Comparison of ENCODE assay signal across 17 cellular contexts in genomic region chr9:136229096-136230065, GRCh38. TPM values are rescaled to one million over a fixed set of nuclear protein-coding genes. Genes with fewer than 3 reads are reported as not detected.
A peak's percentile ranks its signal among the peaks of the same experiment; 100 is the strongest.
DNase-seq lines count a peak whose midpoint lies in the region; ATAC-seq and TF ChIP-seq lines count a peak whose summit lies in the region.
"Had no signal": no experiment of that assay in that cellular context is flagged by ENCODE, and none has a peak within 500 bp of the region (broad histone marks: within the 10 kb centered on the region; RNA-seq: fewer than 3 reads in every experiment).

No MANE protein-coding gene starts in this region.

- peak overlapping the region; percentile 99 for H3K27ac ChIP-seq in OCI-LY1 (ENCODE audit: low read depth, low read length, poor library complexity, severe bottlenecking)
- no peak overlapping the region for H3K27ac ChIP-seq in CD8-positive, alpha-beta T cell (ENCODE audit: low read depth, low read length)
- H3K27ac ChIP-seq: Peyer's patch had no signal

- peaks cover 39% of the 10 kb centered on the region for H3K36me3 ChIP-seq in OCI-LY1 (ENCODE audit: insufficient read depth, low read length)
- H3K36me3 ChIP-seq in CD8-positive, alpha-beta T cell (ENCODE audit: insufficient read depth, low read length), result peaks cover 4% of the 10 kb centered on the region

- H3K4me2 ChIP-seq in OCI-LY1 (ENCODE audit: low read length), result peak overlapping the region; percentile 17

- intact Hi-C loops in activated naive CD4-positive, alpha-beta T cell treated with anti-CD3 and anti-CD28 coated beads for 36 hours (cut with micrococcal nuclease), result loop anchor here (5.0 kb wide), 1 partner anchor 57 kb away; no protein-coding TSS in a partner anchor
- intact Hi-C loops in CD8-positive, alpha-beta T cell (cut with DNase I, micrococcal nuclease), result loop anchor here in 1 of 2 experiments (5.0 kb wide), 1 partner anchor 137 kb away; no protein-coding TSS in a partner anchor

- no peaks in the 10 kb centered on the region for H3K9me2 ChIP-seq in OCI-LY1 (ENCODE audit: low read depth, low read length)

- no peaks in the 10 kb centered on the region for H4K20me1 ChIP-seq in OCI-LY1 (ENCODE audit: insufficient read depth, low read length)

- H3K4me1 Mint-ChIP-seq in activated naive CD4-positive, alpha-beta T cell treated with anti-CD3 and anti-CD28 coated beads, Interleukin-2, amount 10 ng/mL, durations not matched to agents 7 days and 5 days, result peaks cover 31% of the 10 kb centered on the region
- peaks cover 35% of the 10 kb centered on the region for H3K4me1 Mint-ChIP-seq in activated naive CD4-positive, alpha-beta T cell treated with anti-CD3 and anti-CD28 coated beads for 36 hours (ENCODE audit: low read depth)
- H3K4me1 Mint-ChIP-seq in stimulated activated naive B cell treated with anti-CD40 and anti-IgM and Interleukin-4, amounts not matched to agents 10 μg/mL and 1 μg/mL and 100 μg/mL, for 72 hours, result peaks cover 66 to 97% of the 10 kb centered on the region in 2 donors
- peaks cover 24% of the 10 kb centered on the region for H3K4me1 Mint-ChIP-seq in CD8-positive, alpha-beta T cell (ENCODE audit: low read depth)

- POLR2A ChIA-PET in CD8-positive, alpha-beta T cell (lab: Charles Lee), result no interaction called here

- no peaks in the 10 kb centered on the region for H3K27me3 Mint-ChIP-seq in activated naive CD4-positive, alpha-beta T cell treated with anti-CD3 and anti-CD28 coated beads, Interleukin-2, amount 10 ng/mL, durations not matched to agents 7 days and 5 days
- no peaks in the 10 kb centered on the region for H3K27me3 Mint-ChIP-seq in activated naive CD4-positive, alpha-beta T cell treated with anti-CD3 and anti-CD28 coated beads for 36 hours (ENCODE audit: low read depth)
- H3K27me3 Mint-ChIP-seq in stimulated activated naive B cell treated with anti-CD40 and anti-IgM and Interleukin-4, amounts not matched to agents 10 μg/mL and 1 μg/mL and 100 μg/mL, for 72 hours, result no peaks in the 10 kb centered on the region
- no peaks in the 10 kb centered on the region for H3K27me3 Mint-ChIP-seq in CD8-positive, alpha-beta T cell (ENCODE audit: low read depth)
- H3K27me3 Mint-ChIP-seq: stimulated activated naive CD8-positive, alpha-beta T cell treated with anti-CD3 and anti-CD28 coated beads, Interleukin-15, amount 100 ng/mL, for 72 hours had no signal

- H3K9me3 ChIP-seq in OCI-LY1 (ENCODE audit: low read length), result no peaks in the 10 kb centered on the region
- H3K9me3 ChIP-seq in CD8-positive, alpha-beta T cell (ENCODE audit: low read length), result no peaks in the 10 kb centered on the region
- H3K9me3 ChIP-seq: Peyer's patch had no signal

- peak overlapping the region; percentile 24 for H3K27ac Mint-ChIP-seq in activated naive CD4-positive, alpha-beta T cell treated with anti-CD3 and anti-CD28 coated beads, Interleukin-2, amount 10 ng/mL, durations not matched to agents 7 days and 5 days
- H3K27ac Mint-ChIP-seq in activated naive CD4-positive, alpha-beta T cell treated with anti-CD3 and anti-CD28 coated beads for 36 hours, result no peak overlapping the region
- H3K27ac Mint-ChIP-seq in stimulated activated naive B cell treated with anti-CD40 and anti-IgM and Interleukin-4, amounts not matched to agents 10 μg/mL and 1 μg/mL and 100 μg/mL, for 72 hours, result peak overlapping the region; percentile 0
- H3K27ac Mint-ChIP-seq in CD8-positive, alpha-beta T cell, result no peak overlapping the region

- peak overlapping the region; percentile 9 for H3K4me3 ChIP-seq in OCI-LY1 (ENCODE audit: low read depth, low read length, poor library complexity, severe bottlenecking)
- H3K4me3 ChIP-seq in CD8-positive, alpha-beta T cell (ENCODE audit: low read depth, low read length), result no peak overlapping the region
- H3K4me3 ChIP-seq: Peyer's patch had no signal

- CTCF ChIA-PET in activated naive CD4-positive, alpha-beta T cell treated with anti-CD3 and anti-CD28 coated beads, Interleukin-2, amount 10 ng/mL, durations not matched to agents 7 days and 5 days (lab: Charles Lee), result no interaction called here
- CTCF ChIA-PET in activated naive CD4-positive, alpha-beta T cell treated with anti-CD3 and anti-CD28 coated beads for 36 hours (lab: Charles Lee), result interaction anchor here (0.7 kb wide), 1 partner anchor 747 kb away, joined by 3 read pairs; no protein-coding TSS in a partner anchor
- CTCF ChIA-PET in CD8-positive, alpha-beta T cell (lab: Charles Lee), result no interaction called here

- DNase-seq in activated naive CD4-positive, alpha-beta T cell treated with anti-CD3 and anti-CD28 coated beads, Interleukin-2, amount 10 ng/mL, durations not matched to agents 7 days and 5 days, result no peak
- no peak for DNase-seq in activated naive CD4-positive, alpha-beta T cell treated with anti-CD3 and anti-CD28 coated beads for 36 hours
- DNase-seq in T47D (ENCODE audit: low read depth in 1 of 2, low spot score in 1 of 2), result peak; percentile 74 to 82
- DNase-seq in stimulated activated naive B cell treated with anti-CD40 and anti-IgM and Interleukin-4, amounts not matched to agents 10 μg/mL and 1 μg/mL and 100 μg/mL, for 72 hours, result no peak
- DNase-seq in superior temporal gyrus (ENCODE audit: extremely low spot score), result no peak
- no peak for DNase-seq in CD8-positive, alpha-beta T cell
- DNase-seq: activated effector memory CD4-positive, alpha-beta T cell treated with Interleukin-2 at 50 U/mL for 16 hours; left colon; NCI-H1048; NCI-H69; Peyer's patch; stimulated activated naive CD8-positive, alpha-beta T cell treated with anti-CD3 and anti-CD28 coated beads, Interleukin-15, amount 100 ng/mL, for 72 hours had no signal

- H3K9ac ChIP-seq in OCI-LY1 (ENCODE audit: low read length), result peak overlapping the region; percentile 43

- no peak for TF ChIP-seq CTCF in OCI-LY1 (IDR thresholded peaks at IDR 0.05; ENCODE audit: low read length)
- no peak for TF ChIP-seq CTCF in CD8-positive, alpha-beta T cell (IDR thresholded peaks at IDR 0.05)

- H3K27me3 ChIP-seq in OCI-LY1 (ENCODE audit: insufficient read depth, low read length), result no peaks in the 10 kb centered on the region
- no peaks in the 10 kb centered on the region for H3K27me3 ChIP-seq in CD8-positive, alpha-beta T cell (ENCODE audit: insufficient read depth, low read length)
- H3K27me3 ChIP-seq: Peyer's patch had no signal

- H3K79me2 ChIP-seq in OCI-LY1 (ENCODE audit: insufficient read depth, low read length), result peaks cover 3% of the 10 kb centered on the region; the same call in 1 of the 2 replicates

- no peaks in the 10 kb centered on the region for H3K9me3 Mint-ChIP-seq in activated naive CD4-positive, alpha-beta T cell treated with anti-CD3 and anti-CD28 coated beads, Interleukin-2, amount 10 ng/mL, durations not matched to agents 7 days and 5 days
- H3K9me3 Mint-ChIP-seq in activated naive CD4-positive, alpha-beta T cell treated with anti-CD3 and anti-CD28 coated beads for 36 hours, result no peaks in the 10 kb centered on the region
- H3K9me3 Mint-ChIP-seq in stimulated activated naive B cell treated with anti-CD40 and anti-IgM and Interleukin-4, amounts not matched to agents 10 μg/mL and 1 μg/mL and 100 μg/mL, for 72 hours, result peaks cover 0 to 1% of the 10 kb centered on the region in 2 donors
- H3K9me3 Mint-ChIP-seq in CD8-positive, alpha-beta T cell, result no peaks in the 10 kb centered on the region
- H3K9me3 Mint-ChIP-seq: stimulated activated naive CD8-positive, alpha-beta T cell treated with anti-CD3 and anti-CD28 coated beads, Interleukin-15, amount 100 ng/mL, for 72 hours had no signal

- H2AFZ ChIP-seq in OCI-LY1 (ENCODE audit: low read length), result no peak overlapping the region

- peaks cover 4% of the 10 kb centered on the region for H3K36me3 Mint-ChIP-seq in activated naive CD4-positive, alpha-beta T cell treated with anti-CD3 and anti-CD28 coated beads, Interleukin-2, amount 10 ng/mL, durations not matched to agents 7 days and 5 days
- H3K36me3 Mint-ChIP-seq in activated naive CD4-positive, alpha-beta T cell treated with anti-CD3 and anti-CD28 coated beads for 36 hours (ENCODE audit: low read depth), result peaks cover 12% of the 10 kb centered on the region
- H3K36me3 Mint-ChIP-seq in stimulated activated naive B cell treated with anti-CD40 and anti-IgM and Interleukin-4, amounts not matched to agents 10 μg/mL and 1 μg/mL and 100 μg/mL, for 72 hours, result peaks cover 47 to 66% of the 10 kb centered on the region in 2 donors
- H3K36me3 Mint-ChIP-seq in CD8-positive, alpha-beta T cell, result peaks cover 44% of the 10 kb centered on the region

- ATAC-seq in stimulated activated naive B cell treated with anti-CD40 and anti-IgM and Interleukin-4, amounts not matched to agents 10 μg/mL and 1 μg/mL and 100 μg/mL, for 72 hours (replicated peaks), result no peak
- ATAC-seq in GM18511 (IDR thresholded peaks at IDR 0.05; ENCODE audit: unreplicated experiment), result no peak
- no peak for ATAC-seq in CD8-positive, alpha-beta T cell
- ATAC-seq: left colon; stimulated activated naive CD8-positive, alpha-beta T cell treated with anti-CD3 and anti-CD28 coated beads, Interleukin-15, amount 100 ng/mL, for 72 hours had no signal

- peaks cover 7% of the 10 kb centered on the region; the same call in 1 of the 2 replicates for H3F3A ChIP-seq in OCI-LY1 (ENCODE audit: insufficient read depth, low read length)

- H3K4me3 Mint-ChIP-seq in activated naive CD4-positive, alpha-beta T cell treated with anti-CD3 and anti-CD28 coated beads, Interleukin-2, amount 10 ng/mL, durations not matched to agents 7 days and 5 days, result no peak overlapping the region
- no peak overlapping the region for H3K4me3 Mint-ChIP-seq in activated naive CD4-positive, alpha-beta T cell treated with anti-CD3 and anti-CD28 coated beads for 36 hours
- H3K4me3 Mint-ChIP-seq in stimulated activated naive B cell treated with anti-CD40 and anti-IgM and Interleukin-4, amounts not matched to agents 10 μg/mL and 1 μg/mL and 100 μg/mL, for 72 hours, result no peak overlapping the region
- H3K4me3 Mint-ChIP-seq in CD8-positive, alpha-beta T cell, result no peak overlapping the region
- H3K4me3 Mint-ChIP-seq: stimulated activated naive CD8-positive, alpha-beta T cell treated with anti-CD3 and anti-CD28 coated beads, Interleukin-15, amount 100 ng/mL, for 72 hours had no signal

- peaks cover 71% of the 10 kb centered on the region for H3K4me1 ChIP-seq in OCI-LY1 (ENCODE audit: insufficient read depth, low read length, severe bottlenecking)
- no peaks in the 10 kb centered on the region for H3K4me1 ChIP-seq in CD8-positive, alpha-beta T cell (ENCODE audit: insufficient read depth, low read length)

- in situ Hi-C loops in T47D (cut with HindIII; ENCODE audit: low pct_unique_long_range_greater_than_20kb, low sequenced_read_pairs), result no loop called here

RNA-seq across cellular contexts. Expression of gene QSOX2, which starts 16.2 kb away (rescaled TPM):
- 10 to 100 TPM; 17.7 to 18.0 TPM for total RNA-seq in activated naive CD4-positive, alpha-beta T cell treated with anti-CD3 and anti-CD28 coated beads for 36 hours
- total RNA-seq in CD8-positive, alpha-beta T cell, result 10 to 100 TPM; 13.8 to 14.2 TPM

RNA-seq across cellular contexts. Expression of gene LHX3, which starts 24.5 kb away (rescaled TPM):
- total RNA-seq in activated naive CD4-positive, alpha-beta T cell treated with anti-CD3 and anti-CD28 coated beads for 36 hours, result not detected
- total RNA-seq in CD8-positive, alpha-beta T cell, result under 1 TPM; 0.14 to 0.17 TPM
- total RNA-seq: frontal cortex, left colon, Peyer's patch, renal cortical epithelial cell, urinary bladder had no signal

Comparison
In these comparisons a context has a peak if more than half of its experiments do, and no peak if none do; other contexts are left out.
1. H3K27ac Mint-ChIP-seq: peak in activated naive CD4-positive, alpha-beta T cell treated with anti-CD3 and anti-CD28 coated beads, Interleukin-2, amount 10 ng/mL, durations not matched to agents 7 days and 5 days (single experiment) and stimulated activated naive B cell treated with anti-CD40 and anti-IgM and Interleukin-4, amounts not matched to agents 10 μg/mL and 1 μg/mL and 100 μg/mL, for 72 hours (single experiment); none in activated naive CD4-positive, alpha-beta T cell treated with anti-CD3 and anti-CD28 coated beads for 36 hours (single experiment) and CD8-positive, alpha-beta T cell (single experiment).
2. DNase-seq: peak in T47D (2 of 2); none in activated naive CD4-positive, alpha-beta T cell treated with anti-CD3 and anti-CD28 coated beads, Interleukin-2, amount 10 ng/mL, durations not matched to agents 7 days and 5 days (single experiment), activated naive CD4-positive, alpha-beta T cell treated with anti-CD3 and anti-CD28 coated beads for 36 hours (single experiment), stimulated activated naive B cell treated with anti-CD40 and anti-IgM and Interleukin-4, amounts not matched to agents 10 μg/mL and 1 μg/mL and 100 μg/mL, for 72 hours (single experiment), superior temporal gyrus (single experiment) and CD8-positive, alpha-beta T cell (0 of 7).